11 cellular contexts compared by ENCODE assay signal in the genomic region with DNA sequence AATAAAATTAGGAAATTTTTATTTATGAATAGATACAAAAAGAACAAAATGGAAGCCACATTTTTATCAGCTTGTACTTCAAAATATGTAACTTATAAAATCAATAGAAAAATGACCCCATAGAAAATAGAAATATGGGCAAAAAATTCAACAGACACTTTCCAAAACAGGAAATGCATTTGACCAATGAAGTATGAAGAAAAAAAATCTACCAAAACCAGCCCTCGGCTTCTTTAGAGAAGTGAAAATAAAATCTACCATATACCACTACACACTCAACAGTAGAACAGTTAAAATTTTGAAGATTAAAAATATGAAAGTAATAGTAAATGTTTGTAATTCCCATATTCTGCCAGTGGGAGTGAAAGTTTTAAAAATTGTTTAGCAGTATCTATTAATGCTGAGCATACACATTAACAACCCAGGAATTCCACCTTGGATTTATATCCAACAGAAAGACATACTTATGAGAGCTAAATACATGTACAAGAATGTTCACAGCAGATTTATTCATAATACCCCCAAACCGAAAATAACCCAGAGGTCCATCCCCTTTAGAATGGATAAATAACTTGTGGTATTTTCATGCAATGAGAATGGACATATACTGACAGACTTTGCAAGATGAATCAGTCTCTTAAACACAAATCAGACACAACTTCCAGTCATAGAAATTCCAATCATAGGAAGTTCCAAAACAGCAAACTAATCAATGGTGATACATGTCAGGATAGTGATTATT.
DNase-seq lines count a peak whose midpoint lies in the region; ATAC-seq lines count a peak whose summit lies in the region.
"Had no signal": no experiment of that assay in that cellular context is flagged by ENCODE, and none has a peak within 500 bp of the region (broad histone marks: within the 10 kb centered on the region; RNA-seq: fewer than 3 reads in every experiment).

No MANE protein-coding gene starts in this region.

- ATAC-seq in GM18519 (IDR thresholded peaks at IDR 0.05; ENCODE audit: low FRiP score, unreplicated experiment) (peak; percentile 91), GM21367 (IDR thresholded peaks at IDR 0.05; ENCODE audit: unreplicated experiment) (peak; percentile 96), HG02973 (IDR thresholded peaks at IDR 0.05; ENCODE audit: unreplicated experiment) (peak; percentile 91)

- DNase-seq in MV-4-11 (lab: John Stamatoyannopoulos, UW), result peak; percentile 72
- no peak for DNase-seq in T1000 (lab: John Stamatoyannopoulos, UW)
- DNase-seq in SHP77 (lab: John Stamatoyannopoulos, UW), result no peak
- no peak for DNase-seq in activated CD4-positive, alpha-beta T cell treated with anti-CD3 and anti-CD28 coated beads, Interleukin-2, amount 10 ng/mL, durations not matched to agents 24 days and 14 days
- no peak for DNase-seq in activated effector memory CD4-positive, alpha-beta T cell treated with anti-CD3 and anti-CD28 coated beads, Interleukin-2, amount 50 U/mL, for 16 hours
- DNase-seq: activated CD4-positive, alpha-beta T cell treated with anti-CD3 and anti-CD28 coated beads for 1 hour; CD4-positive, CD25-positive, alpha-beta regulatory T cell; upper lobe of left lung had no signal

- no peaks in the 10 kb centered on the region for H3K27me3 Mint-ChIP-seq in activated CD4-positive, alpha-beta T cell treated with anti-CD3 and anti-CD28 coated beads, Interleukin-2, amount 10 ng/mL, durations not matched to agents 24 days and 14 days
- H3K27me3 Mint-ChIP-seq: CD4-positive, CD25-positive, alpha-beta regulatory T cell had no signal

- H3K4me3 Mint-ChIP-seq in activated CD4-positive, alpha-beta T cell treated with anti-CD3 and anti-CD28 coated beads, Interleukin-2, amount 10 ng/mL, durations not matched to agents 24 days and 14 days, result no peak overlapping the region
- H3K4me3 Mint-ChIP-seq: CD4-positive, CD25-positive, alpha-beta regulatory T cell had no signal

- no peaks in the 10 kb centered on the region for H3K36me3 Mint-ChIP-seq in activated CD4-positive, alpha-beta T cell treated with anti-CD3 and anti-CD28 coated beads, Interleukin-2, amount 10 ng/mL, durations not matched to agents 24 days and 14 days (ENCODE audit: low read depth)
- H3K36me3 Mint-ChIP-seq: CD4-positive, CD25-positive, alpha-beta regulatory T cell had no signal

- intact Hi-C loops in activated CD4-positive, alpha-beta T cell treated with anti-CD3 and anti-CD28 coated beads, Interleukin-2, amount 10 ng/mL, durations not matched to agents 24 days and 14 days (cut with micrococcal nuclease), result no loop called here

- H3K4me1 Mint-ChIP-seq in activated CD4-positive, alpha-beta T cell treated with anti-CD3 and anti-CD28 coated beads, Interleukin-2, amount 10 ng/mL, durations not matched to agents 24 days and 14 days, result no peaks in the 10 kb centered on the region
- H3K4me1 Mint-ChIP-seq: CD4-positive, CD25-positive, alpha-beta regulatory T cell had no signal

- H3K9me3 Mint-ChIP-seq in activated CD4-positive, alpha-beta T cell treated with anti-CD3 and anti-CD28 coated beads, Interleukin-2, amount 10 ng/mL, durations not matched to agents 24 days and 14 days, result no peaks in the 10 kb centered on the region

- H3K27ac Mint-ChIP-seq in activated CD4-positive, alpha-beta T cell treated with anti-CD3 and anti-CD28 coated beads, Interleukin-2, amount 10 ng/mL, durations not matched to agents 24 days and 14 days, result no peak overlapping the region
- H3K27ac Mint-ChIP-seq: CD4-positive, CD25-positive, alpha-beta regulatory T cell had no signal
